18 cellular contexts compared by ENCODE assay signal in genomic region chr2:1004398-1004797, GRCh38. TPM values are rescaled to one million over a fixed set of nuclear protein-coding genes. Genes with fewer than 3 reads are reported as not detected.
A peak's percentile ranks its signal among the peaks of the same experiment; 100 is the strongest.
DNase-seq lines count a peak whose midpoint lies in the region; ATAC-seq and TF ChIP-seq lines count a peak whose summit lies in the region.
"Had no signal": no experiment of that assay in that cellular context is flagged by ENCODE, and none has a peak within 500 bp of the region (broad histone marks: within the 10 kb centered on the region; RNA-seq: fewer than 3 reads in every experiment).

No MANE protein-coding gene starts in this region.

- H3K9ac ChIP-seq in Karpas-422 (ENCODE audit: low read length) (no peak overlapping the region), SK-N-SH (no peak overlapping the region)
- H3K9ac ChIP-seq: BLaER1 had no signal

- H3K27ac ChIP-seq in A673 (ENCODE audit: low read depth, low read length, poor library complexity, severe bottlenecking) (no peak overlapping the region), Karpas-422 (ENCODE audit: low read length) (no peak overlapping the region), SK-N-SH (ENCODE audit: low read depth in 2 of 2, low read length in 1 of 2) (no peak overlapping the region), tibial artery (no peak overlapping the region)
- H3K27ac ChIP-seq: BLaER1, HL-60 had no signal

- no peak for ATAC-seq in GM19467 (IDR thresholded peaks at IDR 0.05; ENCODE audit: unreplicated experiment)
- ATAC-seq: CD8-positive, alpha-beta T cell had no signal

- H4K20me1 ChIP-seq in Karpas-422 (ENCODE audit: insufficient read depth, low read depth, low read length) (no peaks in the 10 kb centered on the region), SK-N-SH (ENCODE audit: insufficient read depth) (no peaks in the 10 kb centered on the region)
- H4K20me1 ChIP-seq: BLaER1 had no signal

- no peaks in the 10 kb centered on the region for H3K9me3 ChIP-seq in A673 (ENCODE audit: low read depth, low read length, poor library complexity, severe bottlenecking)
- no peaks in the 10 kb centered on the region for H3K9me3 ChIP-seq in Karpas-422 (ENCODE audit: low read length)
- 0 out of 2 replicates have a peak, but pooled peaks cover 3% of the 10 kb centered on the region for H3K9me3 ChIP-seq in SK-N-SH
- no peaks in the 10 kb centered on the region for H3K9me3 ChIP-seq in tibial artery
- H3K9me3 ChIP-seq: BLaER1 had no signal

- H3K79me2 ChIP-seq in Karpas-422 (ENCODE audit: low read length) (no peaks in the 10 kb centered on the region), SK-N-SH (ENCODE audit: insufficient read depth) (no peaks in the 10 kb centered on the region)

- BruUV-seq in A673 (replicated peaks; lab: Mats Ljungman, UMichigan), result no TSS peak

- TF ChIP-seq EP300 in SK-N-SH (IDR thresholded peaks at IDR 0.05; ENCODE audit: borderline replicate concordance in 1 of 2, low read depth in 1 of 2, low read length in 1 of 2), result peak in 1 of 2 experiments; percentile 47; a peak in 1 of 4 replicates

- H2AFZ ChIP-seq in Karpas-422 (ENCODE audit: low read length) (no peak overlapping the region), SK-N-SH (ENCODE audit: low read depth) (no peak overlapping the region)

- CTCF ChIA-PET in A673 (lab: Charles Lee) (no interaction called here), SK-N-SH (lab: Yijun Ruan, JAX) (no interaction called here)

- H3K27me3 ChIP-seq in A673 (replicated peaks; ENCODE audit: insufficient read depth, low read depth, low read length, poor library complexity) (no peaks in the 10 kb centered on the region), Karpas-422 (ENCODE audit: low read length) (no peaks in the 10 kb centered on the region), SK-N-SH (ENCODE audit: insufficient read depth) (no peaks in the 10 kb centered on the region), tibial artery (no peaks in the 10 kb centered on the region)
- H3K27me3 ChIP-seq: BLaER1 had no signal

- TF ChIP-seq CTCF in A673 (conservative IDR thresholded peaks at IDR 0.05; ENCODE audit: low read depth, low read length), result no peak
- no peak for TF ChIP-seq CTCF in SK-N-SH (IDR thresholded peaks at IDR 0.05)
- TF ChIP-seq CTCF in tibial artery (IDR thresholded peaks at IDR 0.05), result no peak

- H3K36me3 ChIP-seq in A673 (ENCODE audit: insufficient read depth, low read length, poor library complexity, severe bottlenecking) (no peaks in the 10 kb centered on the region), Karpas-422 (ENCODE audit: insufficient read depth, low read length) (no peaks in the 10 kb centered on the region), SK-N-SH (replicated peaks in 1 of 2; ENCODE audit: control insufficient read depth in 1 of 2, insufficient read depth in 2 of 2, low read length in 1 of 2) (no peaks in the 10 kb centered on the region), tibial artery (no peaks in the 10 kb centered on the region)
- H3K36me3 ChIP-seq: BLaER1 had no signal

- H3K4me1 ChIP-seq in A673 (ENCODE audit: insufficient read depth, low read length, poor library complexity, severe bottlenecking) (no peaks in the 10 kb centered on the region), Karpas-422 (ENCODE audit: low read length) (peaks cover 23% of the 10 kb centered on the region), SK-N-SH (ENCODE audit: control insufficient read depth in 1 of 2, insufficient read depth in 2 of 2, low read depth in 1 of 2, low read length in 1 of 2) (peaks cover 0 to 6% of the 10 kb centered on the region in 2 experiments; a peak in 2 of 4 replicates), tibial artery (no peaks in the 10 kb centered on the region)

- H3K4me2 ChIP-seq in Karpas-422 (ENCODE audit: low read depth, low read length, poor library complexity, severe bottlenecking) (no peak overlapping the region), SK-N-SH (no peak overlapping the region)
- H3K4me2 ChIP-seq: BLaER1 had no signal

- DNase-seq in DMS153 treated with DMSO at 0.1 percent for 48 hours (lab: John Stamatoyannopoulos, UW; ENCODE audit: unreplicated experiment) (peak; percentile 2), DMS153 (lab: John Stamatoyannopoulos, UW) (no peak), A673 (ENCODE audit: low spot score) (peak; percentile 26), Karpas-422 (peak; percentile 55), SK-N-SH (peak; percentile 58), tibial artery (no peak), head of caudate nucleus (no peak)
- DNase-seq: 8988T; CD8-positive, alpha-beta T cell; H9; NCI-H1436; NCI-H446; NCI-H774 had no signal

- WGBS in SK-N-SH (ENCODE audit: low lambda C conversion rate), result 6% methylated on average over 5 of the region's 5 CpGs

- intact Hi-C loops in A673 (cut with micrococcal nuclease; ENCODE audit: unreplicated experiment), result no loop called here
- intact Hi-C loops in tibial artery (cut with DNase I; ENCODE audit: low total_unique reads), result no loop called here
- intact Hi-C loops in head of caudate nucleus (cut with DNase I), result no loop called here

- TF ChIP-seq RAD21 in SK-N-SH (IDR thresholded peaks at IDR 0.05; ENCODE audit: low read length), result no peak

- no peak overlapping the region for H3K4me3 ChIP-seq in A673 (ENCODE audit: low read depth, low read length, poor library complexity, severe bottlenecking)
- H3K4me3 ChIP-seq in Karpas-422 (ENCODE audit: low read length), result no peak overlapping the region
- no peak overlapping the region for H3K4me3 ChIP-seq in SK-N-SH (ENCODE audit: low read depth in 2 of 2, low read length in 1 of 2)
- no peak overlapping the region for H3K4me3 ChIP-seq in tibial artery
- H3K4me3 ChIP-seq: BLaER1 had no signal

- H3K9me2 ChIP-seq in Karpas-422 (replicated peaks; ENCODE audit: insufficient read depth, low read length), result no peaks in the 10 kb centered on the region
- no peaks in the 10 kb centered on the region for H3K9me2 ChIP-seq in SK-N-SH

- POLR2A ChIA-PET in A673 (lab: Charles Lee; ENCODE audit: low non-redundant PET) (no interaction called here), SK-N-SH (lab: Yijun Ruan, JAX) (no interaction called here)

- no peaks in the 10 kb centered on the region for H3F3A ChIP-seq in SK-N-SH (replicated peaks; ENCODE audit: insufficient read depth)

TF ChIP-seq in SK-N-SH, 30 proteins besides CTCF, POLR2A, EP300 and RAD21:
- TF ChIP-seq NFIC (IDR thresholded peaks at IDR 0.05; ENCODE audit: borderline replicate concordance) (peak; percentile 5; the same call in 1 of the 2 replicates), TEAD4 (IDR thresholded peaks at IDR 0.05; ENCODE audit: borderline replicate concordance, insufficient read depth) (no peak), GABPA (IDR thresholded peaks at IDR 0.05; ENCODE audit: low read depth) (no peak), TAF1 (IDR thresholded peaks at IDR 0.05; ENCODE audit: borderline replicate concordance, low read depth, low read length) (no peak), SIN3A (IDR thresholded peaks at IDR 0.05; ENCODE audit: borderline replicate concordance, low read depth, low read length) (no peak), GATA2 (CRISPR knock-in tag; IDR thresholded peaks at IDR 0.05) (peak; percentile 75), JUND (IDR thresholded peaks at IDR 0.05) (no peak), FOSL2 (IDR thresholded peaks at IDR 0.05; ENCODE audit: borderline replicate concordance, low read depth) (no peak), RCOR1 (IDR thresholded peaks at IDR 0.05; ENCODE audit: low read length) (peak; percentile 58; the same call in 1 of the 2 replicates)
- TF ChIP-seq, protein P1, sequence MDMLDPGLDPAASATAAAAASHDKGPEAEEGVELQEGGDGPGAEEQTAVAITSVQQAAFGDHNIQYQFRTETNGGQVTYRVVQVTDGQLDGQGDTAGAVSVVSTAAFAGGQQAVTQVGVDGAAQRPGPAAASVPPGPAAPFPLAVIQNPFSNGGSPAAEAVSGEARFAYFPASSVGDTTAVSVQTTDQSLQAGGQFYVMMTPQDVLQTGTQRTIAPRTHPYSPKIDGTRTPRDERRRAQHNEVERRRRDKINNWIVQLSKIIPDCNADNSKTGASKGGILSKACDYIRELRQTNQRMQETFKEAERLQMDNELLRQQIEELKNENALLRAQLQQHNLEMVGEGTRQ (IDR thresholded peaks at IDR 0.05; ENCODE audit: borderline replicate concordance, low read depth, low read length), result no peak

RNA-seq across cellular contexts. Expression of gene SNTG2, which starts 53.7 kb away (rescaled TPM):
- 3.7 and 3.8 TPM in 2 replicates for total RNA-seq in A673 (2021)
- total RNA-seq in Karpas-422 (2014; rRNA removed; shearing (Covaris generic); ENCODE audit: low replicate concordance), result not detected in 2 replicates
- not detected in 2 replicates for polyA plus RNA-seq in SK-N-SH (2012; rRNA removed)
- not detected in 2 replicates for polyA plus RNA-seq in SK-N-SH (2012; cell fraction: cytosol; rRNA removed)
- polyA plus RNA-seq in SK-N-SH (2012; cell fraction: nucleus; rRNA removed), result not detected in 2 replicates
- total RNA-seq: SK-MEL-5 had no signal
- polyA plus RNA-seq: IgD-negative memory B cell had no signal

Comparison
In these comparisons a context has a peak if more than half of its experiments do, and no peak if none do; other contexts are left out.
1. DNase-seq: peak in DMS153 treated with DMSO at 0.1 percent for 48 hours (single experiment), A673 (single experiment), Karpas-422 (single experiment) and SK-N-SH (single experiment); none in DMS153 (single experiment), tibial artery (0 of 2) and head of caudate nucleus (0 of 42).